In genomic region chr19:19193926-19194325, GRCh38 we compare ENCODE assay signal across 1 cellular context.
A peak's percentile ranks its signal among the peaks of the same experiment; 100 is the strongest.
TF ChIP-seq lines count a peak whose summit lies in the region.

No MANE protein-coding gene starts in this region.

TF ChIP-seq in GM12878, 131 proteins besides CTCF, POLR2A, EP300 and RAD21:
- 0 out of 2 replicates have a peak, but pooled peaks have one; percentile 27 for TF ChIP-seq IKZF1 (conservative IDR thresholded peaks at IDR 0.05)
- no peak for TF ChIP-seq BCL11A (IDR thresholded peaks at IDR 0.05; ENCODE audit: low read depth, low read length)
